9 cellular contexts compared by ENCODE assay signal in genomic region chr18:45103319-45104070, GRCh38.
DNase-seq lines count a peak whose midpoint lies in the region; ATAC-seq, FAIRE-seq and TF ChIP-seq lines count a peak whose summit lies in the region.
"Had no signal": no experiment of that assay in that cellular context is flagged by ENCODE, and none has a peak within 500 bp of the region (broad histone marks: within the 10 kb centered on the region; RNA-seq: fewer than 3 reads in every experiment).

No MANE protein-coding gene starts in this region.

- H3K9me3 Mint-ChIP-seq in CD4-positive, alpha-beta T cell = no peaks in the 10 kb centered on the region

- H3K4me1 Mint-ChIP-seq in CD4-positive, alpha-beta T cell (ENCODE audit: low read depth) = no peaks in the 10 kb centered on the region

- H2BK20ac ChIP-seq in H1 (ENCODE audit: low read length) = 0 out of 2 replicates have a peak overlapping the region, but pooled peaks have one; percentile 13

- intact Hi-C loops in CD4-positive, alpha-beta T cell (cut with DNase I, micrococcal nuclease) = no loop called here

- CTCF ChIA-PET in H1 (lab: Charles Lee; ENCODE audit: partially characterized antibody) = interaction anchor here (1.2 kb wide), 1 partner anchor 282 kb away, joined by 4 read pairs; no protein-coding TSS in a partner anchor
- CTCF ChIA-PET in CD4-positive, alpha-beta T cell (lab: Charles Lee) = no interaction called here

- no peaks in the 10 kb centered on the region; the same call in 1 of the 2 replicates for H3K23me2 ChIP-seq in H1 (ENCODE audit: low read depth, low read length)

- ATAC-seq in GM18858 (IDR thresholded peaks at IDR 0.05; ENCODE audit: unreplicated experiment) (peak; percentile 33), GM21723 (IDR thresholded peaks at IDR 0.05; ENCODE audit: unreplicated experiment) (peak; percentile 61), HG03457 (IDR thresholded peaks at IDR 0.05; ENCODE audit: unreplicated experiment) (peak; percentile 33)
- ATAC-seq in CD4-positive, alpha-beta T cell (ENCODE audit: poor library complexity) = no peak

- H2BK15ac ChIP-seq in H1 (ENCODE audit: low read length) = 0 out of 2 replicates have a peak overlapping the region, but pooled peaks have one; percentile 62

- no peaks in the 10 kb centered on the region for H3K79me1 ChIP-seq in H1 (ENCODE audit: low read depth, low read length)

- no peak for TF ChIP-seq RAD21 in H1 (IDR thresholded peaks at IDR 0.05 in 1 of 2, conservative IDR thresholded peaks at IDR 0.05 in 1 of 2; ENCODE audit: low read depth in 2 of 2, low read length in 2 of 2)

- no peak for TF ChIP-seq POLR2A in H1 (IDR thresholded peaks at IDR 0.05; ENCODE audit: control extremely low read depth in 1 of 2, low read depth in 2 of 2, low read length in 2 of 2)

- no peak overlapping the region for H3K23ac ChIP-seq in H1 (ENCODE audit: insufficient read length)

- no peaks in the 10 kb centered on the region for H3K27me3 ChIP-seq in H1 (replicated peaks in 1 of 4; ENCODE audit: control insufficient read depth in 3 of 4, extremely low read depth in 1 of 4, insufficient read depth in 3 of 4, low read length in 3 of 4)
- no peaks in the 10 kb centered on the region for H3K27me3 ChIP-seq in CD4-positive, alpha-beta T cell (ENCODE audit: control insufficient read depth, insufficient read depth, low read length)

- no peak overlapping the region for H3K14ac ChIP-seq in H1 (ENCODE audit: insufficient read length)

- no peak overlapping the region for H4K91ac ChIP-seq in H1 (replicated peaks; ENCODE audit: insufficient read length, low read length)

- H3K4ac ChIP-seq in H1 (replicated peaks; ENCODE audit: insufficient read length, low read depth, low read length) = no peak overlapping the region

- DNase-seq in H1 (ENCODE audit: low read depth in 1 of 2, low spot score in 2 of 2) (no peak), GM20000 (ENCODE audit: low spot score) (no peak), islet precursor cell (no peak), GM13977 (ENCODE audit: low spot score) (no peak)
- no peak for DNase-seq in CD4-positive, alpha-beta T cell

- 90% methylated on average over 5 of the region's 5 CpGs; no CpG with 5 or more reads in 1 of the 2 experiments for WGBS in H1 (ENCODE audit: extremely low coverage in 1 of 2, insufficient coverage in 1 of 2, insufficient read length in 1 of 2, insufficient replicate concordance in 2 of 2, low coverage in 1 of 2, low lambda C conversion rate in 2 of 2, missing lambda C conversion rate in 1 of 2), 2 experiments

- no peak overlapping the region; the same call in 1 of the 2 replicates for H2BK5ac ChIP-seq in H1 (ENCODE audit: low read depth, low read length)

- TF ChIP-seq CTCF in H1 (IDR thresholded peaks at IDR 0.05; ENCODE audit: control extremely low read depth in 1 of 3, insufficient read depth in 1 of 3, low read depth in 1 of 3, low read length in 3 of 3) = no peak
- no peak for TF ChIP-seq CTCF in GM20000 (IDR thresholded peaks at IDR 0.05; ENCODE audit: extremely low read depth, missing control alignments)
- no peak for TF ChIP-seq CTCF in CD4-positive, alpha-beta T cell (IDR thresholded peaks at IDR 0.05)
- TF ChIP-seq CTCF in GM13977 (IDR thresholded peaks at IDR 0.05; ENCODE audit: extremely low read depth, insufficient read depth, missing control alignments) = no peak

- H2BK120ac ChIP-seq in H1 (replicated peaks; ENCODE audit: low read depth, low read length) = no peak overlapping the region

- H4K8ac ChIP-seq in H1 (ENCODE audit: extremely low read depth, insufficient read depth, low read length) = no peak overlapping the region

- no peak overlapping the region for H3K18ac ChIP-seq in H1 (ENCODE audit: extremely low read depth, low read length)

- H3K4me1 ChIP-seq in H1 (replicated peaks in 1 of 4; ENCODE audit: control insufficient read depth in 3 of 4, insufficient read depth in 4 of 4, low read length in 3 of 4) = peaks cover 0 to 4% (median 3%) of the 10 kb centered on the region in 4 experiments; a peak in 1 of 7 replicates

- no peak overlapping the region for H3K4me3 ChIP-seq in H1 (ENCODE audit: extremely low read depth in 1 of 4, insufficient read depth in 2 of 4, low read depth in 3 of 4, low read length in 4 of 4)

- H2AK5ac ChIP-seq in H1 (ENCODE audit: low read depth, low read length) = no peak overlapping the region

- no peaks in the 10 kb centered on the region for H4K20me1 ChIP-seq in H1 (replicated peaks in 1 of 2; ENCODE audit: control insufficient read depth in 1 of 2, insufficient read depth in 2 of 2, low read length in 2 of 2)

- no peaks in the 10 kb centered on the region for H3K36me3 ChIP-seq in H1 (ENCODE audit: control insufficient read depth in 2 of 4, insufficient read depth in 4 of 4, low read length in 3 of 4)

- H3K27ac ChIP-seq in H1 (ENCODE audit: low read depth, low read length) = no peak overlapping the region
- no peak overlapping the region for H3K27ac ChIP-seq in CD4-positive, alpha-beta T cell (ENCODE audit: low read depth, low read length)

- H2BK12ac ChIP-seq in H1 (ENCODE audit: low read depth, low read length) = no peak overlapping the region

- H3K36me3 Mint-ChIP-seq in CD4-positive, alpha-beta T cell (ENCODE audit: low read depth) = no peaks in the 10 kb centered on the region

- no peak for TF ChIP-seq EP300 in H1 (IDR thresholded peaks at IDR 0.05; ENCODE audit: borderline replicate concordance in 1 of 2, low read depth in 2 of 2, low read length in 2 of 2)

- H3K27ac Mint-ChIP-seq in CD4-positive, alpha-beta T cell = no peak overlapping the region

- H3K9ac ChIP-seq in H1 (replicated peaks in 1 of 4; ENCODE audit: extremely low read depth in 1 of 4, low read depth in 3 of 4, low read length in 3 of 4) = no peak overlapping the region

- no peaks in the 10 kb centered on the region for H3K79me2 ChIP-seq in H1 (ENCODE audit: control insufficient read depth in 1 of 2, insufficient read depth in 2 of 2, low read length in 2 of 2)

- no peak overlapping the region for H3K4me2 ChIP-seq in H1 (ENCODE audit: insufficient read depth in 1 of 2, low read depth in 2 of 2, low read length in 2 of 2)

- no peak for FAIRE-seq in H1 (lab: Jason Lieb, UNC)
- FAIRE-seq: keratinocyte had no signal

- H3K27me3 Mint-ChIP-seq in CD4-positive, alpha-beta T cell = peaks cover 5% of the 10 kb centered on the region

- no peak overlapping the region for H4K5ac ChIP-seq in H1 (ENCODE audit: insufficient read length, low read depth, low read length)

- no peaks in the 10 kb centered on the region for H3K9me3 ChIP-seq in H1 (ENCODE audit: insufficient read depth in 2 of 2, low read depth in 1 of 2, low read length in 1 of 2)
- no peaks in the 10 kb centered on the region for H3K9me3 ChIP-seq in CD4-positive, alpha-beta T cell (ENCODE audit: control insufficient read depth, low read length)

- H3K56ac ChIP-seq in H1 (replicated peaks; ENCODE audit: insufficient read length, low read depth, low read length) = no peak overlapping the region

- POLR2A ChIA-PET in H1 (lab: Charles Lee; ENCODE audit: partially characterized antibody) = no interaction called here
- POLR2A ChIA-PET in CD4-positive, alpha-beta T cell (lab: Charles Lee) = interaction anchor here (0.7 kb wide), 1 partner anchor 19 kb away, joined by 3 read pairs; no protein-coding TSS in a partner anchor

- in situ Hi-C loops in GM13977 (cut with MboI; ENCODE audit: low pct_unique_long_range_greater_than_20kb, low sequenced_read_pairs, unreplicated experiment) = no loop called here

- H3K4me3 Mint-ChIP-seq in CD4-positive, alpha-beta T cell = no peak overlapping the region

- peak overlapping the region; percentile 15; the same call in 1 of the 2 replicates for H2AFZ ChIP-seq in H1 (ENCODE audit: low read length)

TF ChIP-seq in H1, 55 proteins besides CTCF, POLR2A, EP300 and RAD21:
- TF ChIP-seq BRCA1 (IDR thresholded peaks at IDR 0.05; ENCODE audit: low read depth, low read length) (no peak), TAF1 (IDR thresholded peaks at IDR 0.05; ENCODE audit: low read depth, low read length) (no peak), CTBP2 (IDR thresholded peaks at IDR 0.05; ENCODE audit: borderline replicate concordance, insufficient read depth, insufficient read length, low read length) (no peak), KDM1A (IDR thresholded peaks at IDR 0.05; ENCODE audit: borderline replicate concordance, low read length) (no peak), EGR1 (IDR thresholded peaks at IDR 0.05; ENCODE audit: borderline replicate concordance, low read depth, low read length) (no peak), TCF12 (IDR thresholded peaks at IDR 0.05; ENCODE audit: low read depth, low read length) (no peak), PHF8 (conservative IDR thresholded peaks at IDR 0.05; ENCODE audit: low read depth, low read length) (no peak), NRF1 (IDR thresholded peaks at IDR 0.05; ENCODE audit: low read depth, low read length) (no peak), EZH2 (IDR thresholded peaks at IDR 0.05; ENCODE audit: low read depth, low read length, severe bottlenecking) (no peak), ASH2L (IDR thresholded peaks at IDR 0.05; ENCODE audit: low read length) (no peak), TEAD4 (IDR thresholded peaks at IDR 0.05; ENCODE audit: low read depth, low read length) (no peak), GABPA (IDR thresholded peaks at IDR 0.05; ENCODE audit: borderline replicate concordance, insufficient read depth, low read length) (no peak), SIRT6 (IDR thresholded peaks at IDR 0.05; ENCODE audit: low read length) (no peak)
TF ChIP-seq in H1: peak in this region for 0.
